8 cellular contexts compared by ENCODE assay signal in genomic region chr15:50425219-50425618, GRCh38. TPM values are rescaled to one million over a fixed set of nuclear protein-coding genes. Genes with fewer than 3 reads are reported as not detected.
DNase-seq lines count a peak whose midpoint lies in the region; ATAC-seq and TF ChIP-seq lines count a peak whose summit lies in the region.

No MANE protein-coding gene starts in this region.

- ATAC-seq in T-helper 17 cell = no peak
- ATAC-seq in gastrocnemius medialis = no peak
- ATAC-seq in GM21529 (IDR thresholded peaks at IDR 0.05; ENCODE audit: unreplicated experiment) = no peak
- ATAC-seq in GM21360 (IDR thresholded peaks at IDR 0.05; ENCODE audit: unreplicated experiment) = no peak

- H3K27me3 ChIP-seq in gastrocnemius medialis = no peaks in the 10 kb centered on the region

- no peak for TF ChIP-seq POLR2A in gastrocnemius medialis (IDR thresholded peaks at IDR 0.05)

- H3K27ac ChIP-seq in gastrocnemius medialis = peak overlapping the region; percentile 89 to 93 (median 90)

- DNase-seq in T-helper 17 cell (no peak), fibroblast of villous mesenchyme (ENCODE audit: low read depth) (peak; percentile 19), gastrocnemius medialis (no peak), AG08396 (ENCODE audit: low spot score) (no peak), OCI-M2 (lab: John Stamatoyannopoulos, UW; ENCODE audit: unreplicated experiment) (no peak)

- H3K9me3 ChIP-seq in T-helper 17 cell (ENCODE audit: control insufficient read depth, low read length, poor library complexity, severe bottlenecking) (no peaks in the 10 kb centered on the region), gastrocnemius medialis (no peaks in the 10 kb centered on the region)

- peak overlapping the region; percentile 98 for H3K27ac Mint-ChIP-seq in T-helper 17 cell

- peak overlapping the region; percentile 99 for H3K4me3 Mint-ChIP-seq in T-helper 17 cell

- no peaks in the 10 kb centered on the region for H3K36me3 ChIP-seq in gastrocnemius medialis

- in situ Hi-C loops in gastrocnemius medialis (cut with MboI; ENCODE audit: low sequenced_read_pairs in 4 of 4) = loop anchor here in 1 of 4 donors (10.0 to 25.0 kb wide), 2 partner anchors 70 to 487 kb away; partner anchors contain the start of genes AP4E1 and GABPB1

- intact Hi-C loops in gastrocnemius medialis (cut with DNase I; ENCODE audit: low total_unique reads) = no loop called here

- H3K4me1 Mint-ChIP-seq in T-helper 17 cell = peaks cover 23% of the 10 kb centered on the region

- no peaks in the 10 kb centered on the region for H3K27me3 Mint-ChIP-seq in T-helper 17 cell

- no peak for TF ChIP-seq CTCF in GM12875 (IDR thresholded peaks at IDR 0.05; ENCODE audit: borderline replicate concordance, insufficient read depth, low read depth, low read length)
- no peak for TF ChIP-seq CTCF in fibroblast of villous mesenchyme (IDR thresholded peaks at IDR 0.05; ENCODE audit: insufficient read depth, low read depth, low read length)
- TF ChIP-seq CTCF in gastrocnemius medialis (IDR thresholded peaks at IDR 0.05 in 4 of 5, conservative IDR thresholded peaks at IDR 0.05 in 1 of 5) = no peak

- H3K4me1 ChIP-seq in gastrocnemius medialis = peaks cover 20 to 30% of the 10 kb centered on the region in 2 donors

- H3K4me3 ChIP-seq in GM12875 (ENCODE audit: low read depth, low read length) = peak overlapping the region; percentile 97
- peak overlapping the region; percentile 85 for H3K4me3 ChIP-seq in fibroblast of villous mesenchyme (ENCODE audit: low read depth, low read length)
- H3K4me3 ChIP-seq in gastrocnemius medialis = peak overlapping the region; percentile 83 to 94 (median 84)

- peaks cover 2% of the 10 kb centered on the region for H3K36me3 Mint-ChIP-seq in T-helper 17 cell (ENCODE audit: low read depth)

RNA-seq across cellular contexts. Expression of gene USP8, which starts 1.0 kb away (rescaled TPM):
- total RNA-seq in T-helper 17 cell = 10 to 100 TPM; 43.4 to 62.8 TPM
- total RNA-seq in fibroblast of villous mesenchyme = 47.0 and 54.0 TPM in 2 replicates
- 10 to 100 TPM; 30.8 to 49.3 (median 46.8) TPM for total RNA-seq in gastrocnemius medialis
